13 cellular contexts compared by ENCODE assay signal in the genomic region with DNA sequence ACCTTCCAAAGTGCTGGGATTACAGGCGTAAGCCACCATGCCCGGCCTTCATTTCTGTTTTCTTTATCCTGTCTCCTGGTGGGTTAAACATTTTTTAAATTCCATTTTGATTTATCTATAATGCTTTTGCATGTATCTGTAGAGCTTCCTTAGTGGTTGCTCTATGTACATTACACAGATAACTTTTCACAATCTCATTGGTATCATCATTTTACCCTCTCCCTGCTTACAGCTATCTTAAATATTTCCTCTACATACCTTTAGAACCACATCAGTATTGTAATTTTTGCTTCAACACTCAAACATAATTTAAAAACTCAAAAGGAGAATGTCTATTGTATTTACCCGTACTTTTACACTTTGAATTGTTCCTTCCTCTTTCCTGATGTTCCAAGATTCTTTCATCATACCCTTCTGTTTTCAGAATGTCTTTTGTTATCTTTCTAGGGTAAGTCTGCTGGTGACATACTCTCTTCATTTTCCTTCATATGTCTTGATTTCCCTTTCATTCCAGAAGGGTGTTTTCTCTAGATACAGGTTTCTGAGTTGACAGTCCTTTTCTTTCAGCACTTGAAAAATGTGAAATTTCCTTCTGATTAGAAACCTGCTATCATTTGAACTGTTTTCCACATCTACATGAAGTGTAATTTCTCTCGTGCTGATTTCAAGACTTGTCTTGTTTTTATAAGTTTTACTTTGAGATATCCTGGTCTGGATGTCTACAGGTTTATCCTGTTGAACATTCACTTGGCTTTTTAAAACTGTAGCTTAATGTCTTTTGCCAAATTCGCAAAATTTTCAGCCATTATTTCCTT. TPM values are rescaled to one million over a fixed set of nuclear protein-coding genes. Genes with fewer than 3 reads are reported as not detected.
DNase-seq lines count a peak whose midpoint lies in the region; ATAC-seq and TF ChIP-seq lines count a peak whose summit lies in the region.
"Had no signal": no experiment of that assay in that cellular context is flagged by ENCODE, and none has a peak within 500 bp of the region (broad histone marks: within the 10 kb centered on the region; RNA-seq: fewer than 3 reads in every experiment).

No MANE protein-coding gene starts in this region.

- peaks cover 89% of the 10 kb centered on the region for H4K20me1 ChIP-seq in neural progenitor cell (ENCODE audit: low read depth)

- no peaks in the 10 kb centered on the region for H3K27me3 ChIP-seq in CD8-positive, alpha-beta T cell (ENCODE audit: insufficient read depth, low read length)
- H3K27me3 ChIP-seq in neural progenitor cell, result no peaks in the 10 kb centered on the region
- H3K27me3 ChIP-seq in suprapubic skin, result no peaks in the 10 kb centered on the region

- no peak overlapping the region for H3K4me3 ChIP-seq in CD8-positive, alpha-beta T cell (ENCODE audit: low read depth, low read length)
- H3K4me3 ChIP-seq in neural progenitor cell (no peak overlapping the region), suprapubic skin (no peak overlapping the region)
- H3K4me3 ChIP-seq: PC-9, thoracic aorta had no signal

- H3K9ac ChIP-seq in neural progenitor cell, result no peak overlapping the region

- no peaks in the 10 kb centered on the region for H3K9me3 Mint-ChIP-seq in CD8-positive, alpha-beta T cell
- no peaks in the 10 kb centered on the region for H3K9me3 Mint-ChIP-seq in dendritic cell treated with granulocyte-macrophage colony-stimulating factor and Interleukin-4, amounts not matched to agents 40 ng/mL and 50 ng/mL, for 4 days
- no peaks in the 10 kb centered on the region for H3K9me3 Mint-ChIP-seq in neural progenitor cell

- DNase-seq in CD8-positive, alpha-beta T cell, result no peak
- peak; percentile 17 to 24 for DNase-seq in Kasumi-1 (lab: John Stamatoyannopoulos, UW)
- no peak for DNase-seq in neural progenitor cell (ENCODE audit: low spot score)
- DNase-seq in suprapubic skin (ENCODE audit: low spot score in 2 of 2), result no peak
- DNase-seq in activated gamma-delta T cell treated with Interleukin-2 at 50 U/mL for 16 hours, result no peak
- no peak for DNase-seq in DMS79 (lab: John Stamatoyannopoulos, UW)
- no peak for DNase-seq in activated CD8-positive, alpha-beta memory T cell treated with anti-CD3 and anti-CD28 coated beads, Interleukin-2, amount 50 U/mL, for 48 hours
- DNase-seq: NCI-H1930; PC-9; stimulated activated CD4-positive, alpha-beta T cell treated with anti-CD3 and anti-CD28 coated beads, Interleukin-4, amount 100 ng/mL, for 24 hours had no signal

- H3K4me1 ChIP-seq in CD8-positive, alpha-beta T cell (ENCODE audit: insufficient read depth, low read length), result peaks cover 53% of the 10 kb centered on the region
- H3K4me1 ChIP-seq in neural progenitor cell, result peaks cover 14% of the 10 kb centered on the region
- H3K4me1 ChIP-seq in suprapubic skin, result peaks cover 30% of the 10 kb centered on the region

- H3K36me3 ChIP-seq in CD8-positive, alpha-beta T cell (ENCODE audit: insufficient read depth, low read length), result no peaks in the 10 kb centered on the region
- H3K36me3 ChIP-seq in neural progenitor cell (no peaks in the 10 kb centered on the region), suprapubic skin (no peaks in the 10 kb centered on the region)
- H3K36me3 ChIP-seq: thoracic aorta had no signal

- H3K4me3 Mint-ChIP-seq in CD8-positive, alpha-beta T cell, result no peak overlapping the region
- no peak overlapping the region for H3K4me3 Mint-ChIP-seq in dendritic cell treated with granulocyte-macrophage colony-stimulating factor and Interleukin-4, amounts not matched to agents 40 ng/mL and 50 ng/mL, for 4 days
- no peak overlapping the region for H3K4me3 Mint-ChIP-seq in neural progenitor cell

- H3K79me2 ChIP-seq in neural progenitor cell (ENCODE audit: low read depth), result peaks cover 98% of the 10 kb centered on the region

- no peak overlapping the region for H3K4me2 ChIP-seq in neural progenitor cell
- H3K4me2 ChIP-seq: PC-9 had no signal

- peaks cover 4% of the 10 kb centered on the region for H3K36me3 Mint-ChIP-seq in CD8-positive, alpha-beta T cell
- H3K36me3 Mint-ChIP-seq in dendritic cell treated with granulocyte-macrophage colony-stimulating factor and Interleukin-4, amounts not matched to agents 40 ng/mL and 50 ng/mL, for 4 days (ENCODE audit: low read depth), result peaks cover 12% of the 10 kb centered on the region
- peaks cover 5% of the 10 kb centered on the region for H3K36me3 Mint-ChIP-seq in neural progenitor cell

- H3K27ac Mint-ChIP-seq in CD8-positive, alpha-beta T cell, result peak overlapping the region; percentile 68
- H3K27ac Mint-ChIP-seq in dendritic cell treated with granulocyte-macrophage colony-stimulating factor and Interleukin-4, amounts not matched to agents 40 ng/mL and 50 ng/mL, for 4 days, result peak overlapping the region; percentile 77
- no peak overlapping the region for H3K27ac Mint-ChIP-seq in neural progenitor cell

- 61% methylated on average over 5 of the region's 5 CpGs for WGBS in suprapubic skin

- H3F3A ChIP-seq in neural progenitor cell (ENCODE audit: low read depth), result peaks cover 13% of the 10 kb centered on the region

- POLR2A ChIA-PET in CD8-positive, alpha-beta T cell (lab: Charles Lee), result interaction anchor here (1.5 kb wide), 1 partner anchor 13 kb away, joined by 3 read pairs; no protein-coding TSS in a partner anchor

- CTCF ChIA-PET in CD8-positive, alpha-beta T cell (lab: Charles Lee), result interaction anchor here (1.1 to 2.0 kb wide), 2 partner anchors 49 to 52 kb away, joined by 4 to 6 read pairs; no protein-coding TSS in a partner anchor

- no peak overlapping the region for H2AFZ ChIP-seq in neural progenitor cell (replicated peaks)
- H2AFZ ChIP-seq: PC-9 had no signal

- no peak for TF ChIP-seq POLR2A in suprapubic skin (IDR thresholded peaks at IDR 0.05)

- H3K4me1 Mint-ChIP-seq in CD8-positive, alpha-beta T cell (ENCODE audit: low read depth), result peaks cover 88% of the 10 kb centered on the region
- peaks cover 65% of the 10 kb centered on the region for H3K4me1 Mint-ChIP-seq in dendritic cell treated with granulocyte-macrophage colony-stimulating factor and Interleukin-4, amounts not matched to agents 40 ng/mL and 50 ng/mL, for 4 days (ENCODE audit: low read depth)
- peaks cover 2% of the 10 kb centered on the region for H3K4me1 Mint-ChIP-seq in neural progenitor cell

- no peak for TF ChIP-seq EP300 in suprapubic skin (IDR thresholded peaks at IDR 0.05)

- no peak for ATAC-seq in CD8-positive, alpha-beta T cell

- TF ChIP-seq CTCF in CD8-positive, alpha-beta T cell (IDR thresholded peaks at IDR 0.05), result no peak
- TF ChIP-seq CTCF in neural progenitor cell (IDR thresholded peaks at IDR 0.05) (no peak), suprapubic skin (IDR thresholded peaks at IDR 0.05) (no peak)

- no peak overlapping the region for H3K27ac ChIP-seq in CD8-positive, alpha-beta T cell (ENCODE audit: low read depth, low read length)
- H3K27ac ChIP-seq in neural progenitor cell, result peak overlapping the region; percentile 70
- no peak overlapping the region for H3K27ac ChIP-seq in suprapubic skin
- H3K27ac ChIP-seq: PC-9, thoracic aorta, VCaP had no signal

- H3K27me3 Mint-ChIP-seq in CD8-positive, alpha-beta T cell (ENCODE audit: low read depth), result no peaks in the 10 kb centered on the region
- no peaks in the 10 kb centered on the region for H3K27me3 Mint-ChIP-seq in dendritic cell treated with granulocyte-macrophage colony-stimulating factor and Interleukin-4, amounts not matched to agents 40 ng/mL and 50 ng/mL, for 4 days
- H3K27me3 Mint-ChIP-seq in neural progenitor cell (ENCODE audit: insufficient read depth, low read depth), result no peaks in the 10 kb centered on the region

- intact Hi-C loops in CD8-positive, alpha-beta T cell (cut with DNase I, micrococcal nuclease), result no loop called here
- intact Hi-C loops in dendritic cell treated with granulocyte-macrophage colony-stimulating factor and Interleukin-4, amounts not matched to agents 40 ng/mL and 50 ng/mL, for 4 days (cut with micrococcal nuclease), result no loop called here

- H3K9me3 ChIP-seq in CD8-positive, alpha-beta T cell (ENCODE audit: low read length), result no peaks in the 10 kb centered on the region
- H3K9me3 ChIP-seq in neural progenitor cell (ENCODE audit: low read depth), result no peaks in the 10 kb centered on the region
- H3K9me3 ChIP-seq in suprapubic skin, result no peaks in the 10 kb centered on the region
- H3K9me3 ChIP-seq: thoracic aorta had no signal

RNA-seq across cellular contexts. Expression of gene PPP3R1, which starts 21.9 kb away (rescaled TPM):
- 10 to 100 TPM; 68.4 to 77.0 TPM for total RNA-seq in CD8-positive, alpha-beta T cell
- total RNA-seq in neural progenitor cell (ENCODE audit: low replicate concordance), result 29.1 and 41.4 TPM in 2 replicates
- total RNA-seq in suprapubic skin, result 10 to 100 TPM; 31.3 to 40.0 (median 36.2) TPM

Comparison
In these comparisons a context has a peak if more than half of its experiments do, and no peak if none do; other contexts are left out.
1. DNase-seq: peak in Kasumi-1 (2 of 2); none in CD8-positive, alpha-beta T cell (0 of 7), neural progenitor cell (single experiment), suprapubic skin (0 of 2), activated gamma-delta T cell treated with Interleukin-2 at 50 U/mL for 16 hours (single experiment), DMS79 (single experiment) and activated CD8-positive, alpha-beta memory T cell treated with anti-CD3 and anti-CD28 coated beads, Interleukin-2, amount 50 U/mL, for 48 hours (single experiment).